36 cellular contexts compared by ENCODE assay signal in genomic region chr4:87631668-87632067, GRCh38. TPM values are rescaled to one million over a fixed set of nuclear protein-coding genes. Genes with fewer than 3 reads are reported as not detected.
"Had no signal": no experiment of that assay in that cellular context is flagged by ENCODE, and none has a peak within 500 bp of the region (broad histone marks: within the 10 kb centered on the region; RNA-seq: fewer than 3 reads in every experiment).

No MANE protein-coding gene starts in this region.

- H3K27ac ChIP-seq: left ventricle myocardium inferior, ovary, right atrium auricular region, right lobe of liver, tibial nerve, uterus had no signal

- H3K4me3 ChIP-seq: left ventricle myocardium inferior, lung, mucosa of descending colon, ovary, right atrium auricular region, right lobe of liver, smooth muscle cell, thoracic aorta, tibial nerve, uterus had no signal

- DNase-seq: hypothalamus; immature natural killer cell; islet precursor cell; left ventricle myocardium inferior; mesendoderm; midbrain; mucosa of descending colon; naive thymus-derived CD4-positive, alpha-beta T cell; ovary; right lobe of liver; stimulated activated CD4-positive, alpha-beta T cell treated with anti-CD3 and anti-CD28 coated beads, Interleukin-1b, Interleukin-23, amount 100 ng/mL, for 48 hours; stimulated activated CD4-positive, alpha-beta T cell treated with anti-CD3 and anti-CD28 coated beads, Interleukin-2, amount 100 ng/mL, for 48 hours; stimulated activated CD4-positive, alpha-beta T cell treated with anti-CD3 and anti-CD28 coated beads, Interleukin-4, amount 100 ng/mL, for 4 hours; stimulated activated CD8-positive, alpha-beta memory T cell treated with anti-CD3 and anti-CD28 coated beads, Interleukin-4, amount 100 ng/mL, for 48 hours; stimulated activated naive CD4-positive, alpha-beta T cell treated with Interleukin-2 at 50 U/mL for 16 hours; stimulated activated naive CD8-positive, alpha-beta T cell treated with anti-CD3 and anti-CD28 coated beads, Interleukin-15, amount 100 ng/mL, for 72 hours; substantia nigra; uterus had no signal

- H3K4me3 Mint-ChIP-seq: immature natural killer cell; naive thymus-derived CD4-positive, alpha-beta T cell; natural killer cell treated with Interleukin-12 subunit alpha and Interleukin-12 subunit beta and Interleukin-15 and Interleukin-18, amount 100 ng/mL, for 72 hours; stimulated activated memory B cell treated with anti-CD40 and anti-IgM and Interleukin-4, amounts not matched to agents 10 μg/mL and 1 μg/mL and 100 μg/mL, for 72 hours; stimulated activated naive CD8-positive, alpha-beta T cell treated with anti-CD3 and anti-CD28 coated beads, Interleukin-15, amount 100 ng/mL, for 72 hours; type B pancreatic cell had no signal

- H3K27me3 Mint-ChIP-seq: progenitor cell of endocrine pancreas; stimulated activated memory B cell treated with anti-CD40 and anti-IgM and Interleukin-4, amounts not matched to agents 10 μg/mL and 1 μg/mL and 100 μg/mL, for 72 hours; type B pancreatic cell had no signal

- H3K9me3 ChIP-seq: left ventricle myocardium inferior, mucosa of descending colon, ovary, right atrium auricular region, right lobe of liver, thoracic aorta, tibial nerve, uterus had no signal

- H3K36me3 Mint-ChIP-seq: immature natural killer cell; natural killer cell treated with Interleukin-12 subunit alpha and Interleukin-12 subunit beta and Interleukin-15 and Interleukin-18, amount 100 ng/mL, for 72 hours; stimulated activated memory B cell treated with anti-CD40 and anti-IgM and Interleukin-4, amounts not matched to agents 10 μg/mL and 1 μg/mL and 100 μg/mL, for 72 hours; type B pancreatic cell had no signal

- ATAC-seq: mucosa of descending colon; naive thymus-derived CD4-positive, alpha-beta T cell; natural killer cell treated with Interleukin-12 subunit alpha and Interleukin-12 subunit beta and Interleukin-15 and Interleukin-18, amount 100 ng/mL, for 72 hours; right lobe of liver; stimulated activated memory B cell treated with anti-CD40 and anti-IgM and Interleukin-4, amounts not matched to agents 10 μg/mL and 1 μg/mL and 100 μg/mL, for 72 hours; stimulated activated naive CD8-positive, alpha-beta T cell treated with anti-CD3 and anti-CD28 coated beads, Interleukin-15, amount 100 ng/mL, for 72 hours had no signal

- H3K4me1 Mint-ChIP-seq: immature natural killer cell; naive thymus-derived CD4-positive, alpha-beta T cell; stimulated activated memory B cell treated with anti-CD40 and anti-IgM and Interleukin-4, amounts not matched to agents 10 μg/mL and 1 μg/mL and 100 μg/mL, for 72 hours; stimulated activated naive CD8-positive, alpha-beta T cell treated with anti-CD3 and anti-CD28 coated beads, Interleukin-15, amount 100 ng/mL, for 72 hours had no signal

- H3K36me3 ChIP-seq: left ventricle myocardium inferior, ovary, right atrium auricular region, right lobe of liver, thoracic aorta, tibial nerve, uterus had no signal

- H3K27me3 ChIP-seq: ovary, right atrium auricular region, right lobe of liver, tibial nerve, uterus had no signal

- H3K27ac Mint-ChIP-seq: immature natural killer cell; naive thymus-derived CD4-positive, alpha-beta T cell; natural killer cell treated with Interleukin-12 subunit alpha and Interleukin-12 subunit beta and Interleukin-15 and Interleukin-18, amount 100 ng/mL, for 72 hours; progenitor cell of endocrine pancreas; stimulated activated memory B cell treated with anti-CD40 and anti-IgM and Interleukin-4, amounts not matched to agents 10 μg/mL and 1 μg/mL and 100 μg/mL, for 72 hours; stimulated activated naive CD8-positive, alpha-beta T cell treated with anti-CD3 and anti-CD28 coated beads, Interleukin-15, amount 100 ng/mL, for 72 hours; type B pancreatic cell had no signal

- H3K9me3 Mint-ChIP-seq: stimulated activated naive CD8-positive, alpha-beta T cell treated with anti-CD3 and anti-CD28 coated beads, Interleukin-15, amount 100 ng/mL, for 72 hours; type B pancreatic cell had no signal

RNA-seq across cellular contexts. Expression of gene DMP1, which starts 18.4 kb away (rescaled TPM):
- total RNA-seq: kidney epithelial cell; left ventricle myocardium inferior; lower leg skin; lung; mucosa of descending colon; naive thymus-derived CD4-positive, alpha-beta T cell; natural killer cell treated with Interleukin-12 subunit alpha and Interleukin-12 subunit beta and Interleukin-15 and Interleukin-18, amount 100 ng/mL, for 72 hours; omental fat pad; ovary; progenitor cell of endocrine pancreas; pulmonary artery endothelial cell; renal cortical epithelial cell; right atrium auricular region; right lobe of liver; skeletal muscle tissue; smooth muscle cell; tibial nerve; ureter; uterus had no signal
- polyA plus RNA-seq: immature natural killer cell; lung; naive thymus-derived CD4-positive, alpha-beta T cell; ovary; smooth muscle cell had no signal

RNA-seq across cellular contexts. Expression of gene DSPP, which starts 23.3 kb away (rescaled TPM):
- total RNA-seq: kidney epithelial cell; left ventricle myocardium inferior; lower leg skin; lung; mucosa of descending colon; myocyte; naive thymus-derived CD4-positive, alpha-beta T cell; natural killer cell treated with Interleukin-12 subunit alpha and Interleukin-12 subunit beta and Interleukin-15 and Interleukin-18, amount 100 ng/mL, for 72 hours; omental fat pad; progenitor cell of endocrine pancreas; pulmonary artery endothelial cell; renal cortical epithelial cell; right atrium auricular region; right lobe of liver; skeletal muscle tissue; smooth muscle cell; thoracic aorta; tibial nerve; ureter; uterus had no signal
- polyA plus RNA-seq: immature natural killer cell; lung; naive thymus-derived CD4-positive, alpha-beta T cell; neural cell; ovary; smooth muscle cell had no signal
